In the genomic region with DNA sequence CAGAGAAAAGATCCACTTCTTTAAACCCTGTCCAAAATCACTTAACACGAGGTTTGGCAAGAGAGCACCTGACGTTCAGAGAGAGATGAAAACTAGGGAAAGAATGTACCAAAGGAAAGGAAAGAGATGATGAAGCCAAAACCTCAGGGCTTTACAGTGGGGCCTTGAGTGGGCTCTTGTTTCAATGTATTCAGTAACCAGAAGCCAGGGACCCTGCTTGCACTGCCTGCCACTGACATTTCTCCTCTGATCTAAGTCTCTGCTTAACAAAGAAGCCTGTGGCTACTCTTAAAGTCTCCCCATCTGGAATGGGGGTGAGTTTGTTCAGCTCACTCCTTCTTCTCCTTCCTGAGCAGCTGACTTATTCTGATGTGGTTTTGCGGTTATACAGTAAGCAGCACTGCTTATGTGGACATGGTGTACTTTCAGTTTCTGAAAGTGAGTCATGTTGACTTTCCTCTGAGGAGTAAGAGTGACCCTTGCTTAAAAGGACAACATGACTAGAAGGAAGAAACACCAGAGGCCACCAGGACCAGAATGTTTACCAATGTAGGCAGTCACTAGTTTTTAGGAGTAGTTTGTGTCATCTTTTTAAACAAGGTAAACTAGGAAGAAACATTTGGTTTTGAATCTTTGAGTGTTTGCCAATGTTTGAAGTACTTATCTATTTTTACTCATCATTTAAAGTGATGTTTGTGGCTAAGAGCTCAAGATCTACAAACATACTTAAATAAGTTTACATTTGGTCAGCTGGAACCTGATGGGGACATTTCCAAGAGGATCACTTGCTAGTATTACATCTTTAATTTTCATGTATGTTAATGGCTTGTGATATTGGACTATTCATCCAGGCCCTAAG, we compare ENCODE assay signal across 1 cellular context.
TF ChIP-seq lines count a peak whose summit lies in the region.

No MANE protein-coding gene starts in this region.

TF ChIP-seq in K562, 482 proteins besides CTCF, POLR2A, EP300 and RAD21 (continued from another document and continues in another):
- TF ChIP-seq, protein P1, sequence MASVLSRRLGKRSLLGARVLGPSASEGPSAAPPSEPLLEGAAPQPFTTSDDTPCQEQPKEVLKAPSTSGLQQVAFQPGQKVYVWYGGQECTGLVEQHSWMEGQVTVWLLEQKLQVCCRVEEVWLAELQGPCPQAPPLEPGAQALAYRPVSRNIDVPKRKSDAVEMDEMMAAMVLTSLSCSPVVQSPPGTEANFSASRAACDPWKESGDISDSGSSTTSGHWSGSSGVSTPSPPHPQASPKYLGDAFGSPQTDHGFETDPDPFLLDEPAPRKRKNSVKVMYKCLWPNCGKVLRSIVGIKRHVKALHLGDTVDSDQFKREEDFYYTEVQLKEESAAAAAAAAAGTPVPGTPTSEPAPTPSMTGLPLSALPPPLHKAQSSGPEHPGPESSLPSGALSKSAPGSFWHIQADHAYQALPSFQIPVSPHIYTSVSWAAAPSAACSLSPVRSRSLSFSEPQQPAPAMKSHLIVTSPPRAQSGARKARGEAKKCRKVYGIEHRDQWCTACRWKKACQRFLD (CRISPR knock-in tag; IDR thresholded peaks at IDR 0.05), result peak; percentile 71; the same call in 1 of the 2 replicates
- TF ChIP-seq NRF1 (conservative IDR thresholded peaks at IDR 0.05 in 1 of 2, IDR thresholded peaks at IDR 0.05 in 1 of 2) (0 out of 4 replicates have a peak, but pooled peaks of 1 of the 2 experiments have one; percentile 20), FOXA3 (CRISPR knock-in tag; conservative IDR thresholded peaks at IDR 0.05 in 1 of 2, IDR thresholded peaks at IDR 0.05 in 1 of 2) (peak; percentile 95 to 97), KAT7 (CRISPR knock-in tag; IDR thresholded peaks at IDR 0.05; ENCODE audit: borderline replicate concordance) (no peak), RHOXF2B (CRISPR knock-in tag; conservative IDR thresholded peaks at IDR 0.05) (no peak), OTX1 (CRISPR knock-in tag; IDR thresholded peaks at IDR 0.05) (no peak), RBM22 (IDR thresholded peaks at IDR 0.05; ENCODE audit: low read depth, low read length, poor library complexity, severe bottlenecking) (no peak), CREM (IDR thresholded peaks at IDR 0.05; ENCODE audit: low read depth) (peak; percentile 49), ZNF140 (CRISPR knock-in tag; IDR thresholded peaks at IDR 0.05) (no peak), RAD51 (IDR thresholded peaks at IDR 0.05; ENCODE audit: borderline replicate concordance, low read depth) (no peak), EHMT2 (IDR thresholded peaks at IDR 0.05) (no peak), ZNF551 (CRISPR knock-in tag; IDR thresholded peaks at IDR 0.05) (no peak), ZNF77 (CRISPR knock-in tag; IDR thresholded peaks at IDR 0.05) (no peak), ZNF695 (CRISPR knock-in tag; IDR thresholded peaks at IDR 0.05) (no peak), HMG20B (CRISPR knock-in tag; IDR thresholded peaks at IDR 0.05) (no peak), CTBP1 (IDR thresholded peaks at IDR 0.05; ENCODE audit: borderline replicate concordance) (peak; percentile 50; the same call in 1 of the 2 replicates), ADNP (tag; IDR thresholded peaks at IDR 0.05) (no peak), HCFC1 (IDR thresholded peaks at IDR 0.05; ENCODE audit: low read depth, low read length) (no peak), CBX2 (IDR thresholded peaks at IDR 0.05; ENCODE audit: insufficient read depth, low read length, poor library complexity, severe bottlenecking) (no peak), FOXP1 (CRISPR knock-in tag; IDR thresholded peaks at IDR 0.05) (no peak), C11orf30 (IDR thresholded peaks at IDR 0.05; ENCODE audit: low read depth) (no peak), SMC3 (conservative IDR thresholded peaks at IDR 0.05; ENCODE audit: insufficient read depth, low read depth, low read length) (no peak), ZNF561 (CRISPR knock-in tag; conservative IDR thresholded peaks at IDR 0.05) (no peak), SMARCA5 (IDR thresholded peaks at IDR 0.05) (no peak), THRAP3 (IDR thresholded peaks at IDR 0.05; ENCODE audit: borderline replicate concordance) (no peak), PHF8 (IDR thresholded peaks at IDR 0.05; ENCODE audit: borderline replicate concordance, low read length) (no peak), ZSCAN32 (CRISPR knock-in tag; IDR thresholded peaks at IDR 0.05) (no peak), ETV6 (IDR thresholded peaks at IDR 0.05; ENCODE audit: borderline replicate concordance in 1 of 2, low read depth in 2 of 2, low read length in 1 of 2) (no peak), ETV6 (CRISPR knock-in tag; IDR thresholded peaks at IDR 0.05; ENCODE audit: borderline replicate concordance) (no peak), MCM7 (IDR thresholded peaks at IDR 0.05) (no peak), KDM1A (IDR thresholded peaks at IDR 0.05) (peak; percentile 72 to 87), NBN (IDR thresholded peaks at IDR 0.05; ENCODE audit: low read depth) (no peak), ZNF224 (CRISPR knock-in tag; IDR thresholded peaks at IDR 0.05) (no peak), HIVEP1 (CRISPR knock-in tag; IDR thresholded peaks at IDR 0.05) (no peak), BHLHE40 (IDR thresholded peaks at IDR 0.05; ENCODE audit: low read length) (peak; percentile 85), YBX1 (IDR thresholded peaks at IDR 0.05) (no peak), ZBTB17 (CRISPR knock-in tag; IDR thresholded peaks at IDR 0.05) (no peak), CBFA2T3 (IDR thresholded peaks at IDR 0.05) (peak; percentile 84), TAL1 (IDR thresholded peaks at IDR 0.05) (peak; percentile 63), HEY1 (CRISPR knock-in tag; IDR thresholded peaks at IDR 0.05; ENCODE audit: borderline replicate concordance) (peak; percentile 38; the same call in 1 of the 2 replicates)
- TF ChIP-seq, protein P2, sequence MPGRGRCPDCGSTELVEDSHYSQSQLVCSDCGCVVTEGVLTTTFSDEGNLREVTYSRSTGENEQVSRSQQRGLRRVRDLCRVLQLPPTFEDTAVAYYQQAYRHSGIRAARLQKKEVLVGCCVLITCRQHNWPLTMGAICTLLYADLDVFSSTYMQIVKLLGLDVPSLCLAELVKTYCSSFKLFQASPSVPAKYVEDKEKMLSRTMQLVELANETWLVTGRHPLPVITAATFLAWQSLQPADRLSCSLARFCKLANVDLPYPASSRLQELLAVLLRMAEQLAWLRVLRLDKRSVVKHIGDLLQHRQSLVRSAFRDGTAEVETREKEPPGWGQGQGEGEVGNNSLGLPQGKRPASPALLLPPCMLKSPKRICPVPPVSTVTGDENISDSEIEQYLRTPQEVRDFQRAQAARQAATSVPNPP (IDR thresholded peaks at IDR 0.05; ENCODE audit: borderline replicate concordance, insufficient read depth, insufficient read length), result no peak
- TF ChIP-seq, protein P3, sequence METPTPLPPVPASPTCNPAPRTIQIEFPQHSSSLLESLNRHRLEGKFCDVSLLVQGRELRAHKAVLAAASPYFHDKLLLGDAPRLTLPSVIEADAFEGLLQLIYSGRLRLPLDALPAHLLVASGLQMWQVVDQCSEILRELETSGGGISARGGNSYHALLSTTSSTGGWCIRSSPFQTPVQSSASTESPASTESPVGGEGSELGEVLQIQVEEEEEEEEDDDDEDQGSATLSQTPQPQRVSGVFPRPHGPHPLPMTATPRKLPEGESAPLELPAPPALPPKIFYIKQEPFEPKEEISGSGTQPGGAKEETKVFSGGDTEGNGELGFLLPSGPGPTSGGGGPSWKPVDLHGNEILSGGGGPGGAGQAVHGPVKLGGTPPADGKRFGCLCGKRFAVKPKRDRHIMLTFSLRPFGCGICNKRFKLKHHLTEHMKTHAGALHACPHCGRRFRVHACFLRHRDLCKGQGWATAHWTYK (CRISPR knock-in tag; IDR thresholded peaks at IDR 0.05), result 0 out of 2 replicates have a peak, but pooled peaks have one; percentile 45
- TF ChIP-seq, protein P4, sequence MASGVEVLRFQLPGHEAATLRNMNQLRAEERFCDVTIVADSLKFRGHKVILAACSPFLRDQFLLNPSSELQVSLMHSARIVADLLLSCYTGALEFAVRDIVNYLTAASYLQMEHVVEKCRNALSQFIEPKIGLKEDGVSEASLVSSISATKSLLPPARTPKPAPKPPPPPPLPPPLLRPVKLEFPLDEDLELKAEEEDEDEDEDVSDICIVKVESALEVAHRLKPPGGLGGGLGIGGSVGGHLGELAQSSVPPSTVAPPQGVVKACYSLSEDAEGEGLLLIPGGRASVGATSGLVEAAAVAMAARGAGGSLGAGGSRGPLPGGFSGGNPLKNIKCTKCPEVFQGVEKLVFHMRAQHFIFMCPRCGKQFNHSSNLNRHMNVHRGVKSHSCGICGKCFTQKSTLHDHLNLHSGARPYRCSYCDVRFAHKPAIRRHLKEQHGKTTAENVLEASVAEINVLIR (CRISPR knock-in tag; IDR thresholded peaks at IDR 0.05), result no peak
- TF ChIP-seq, protein P5, sequence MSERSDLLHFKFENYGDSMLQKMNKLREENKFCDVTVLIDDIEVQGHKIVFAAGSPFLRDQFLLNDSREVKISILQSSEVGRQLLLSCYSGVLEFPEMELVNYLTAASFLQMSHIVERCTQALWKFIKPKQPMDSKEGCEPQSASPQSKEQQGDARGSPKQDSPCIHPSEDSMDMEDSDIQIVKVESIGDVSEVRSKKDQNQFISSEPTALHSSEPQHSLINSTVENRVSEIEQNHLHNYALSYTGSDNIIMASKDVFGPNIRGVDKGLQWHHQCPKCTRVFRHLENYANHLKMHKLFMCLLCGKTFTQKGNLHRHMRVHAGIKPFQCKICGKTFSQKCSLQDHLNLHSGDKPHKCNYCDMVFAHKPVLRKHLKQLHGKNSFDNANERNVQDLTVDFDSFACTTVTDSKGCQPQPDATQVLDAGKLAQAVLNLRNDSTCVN (CRISPR knock-in tag; IDR thresholded peaks at IDR 0.05), result no peak
- TF ChIP-seq, protein P6, sequence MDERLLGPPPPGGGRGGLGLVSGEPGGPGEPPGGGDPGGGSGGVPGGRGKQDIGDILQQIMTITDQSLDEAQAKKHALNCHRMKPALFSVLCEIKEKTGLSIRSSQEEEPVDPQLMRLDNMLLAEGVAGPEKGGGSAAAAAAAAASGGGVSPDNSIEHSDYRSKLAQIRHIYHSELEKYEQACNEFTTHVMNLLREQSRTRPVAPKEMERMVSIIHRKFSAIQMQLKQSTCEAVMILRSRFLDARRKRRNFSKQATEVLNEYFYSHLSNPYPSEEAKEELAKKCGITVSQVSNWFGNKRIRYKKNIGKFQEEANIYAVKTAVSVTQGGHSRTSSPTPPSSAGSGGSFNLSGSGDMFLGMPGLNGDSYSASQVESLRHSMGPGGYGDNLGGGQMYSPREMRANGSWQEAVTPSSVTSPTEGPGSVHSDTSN (CRISPR knock-in tag; IDR thresholded peaks at IDR 0.05; ENCODE audit: low read depth), result no peak
- TF ChIP-seq, protein P6 (tag; conservative IDR thresholded peaks at IDR 0.05; ENCODE audit: low read depth), result 0 out of 2 replicates have a peak, but pooled peaks have one; percentile 10
- TF ChIP-seq, protein P7, sequence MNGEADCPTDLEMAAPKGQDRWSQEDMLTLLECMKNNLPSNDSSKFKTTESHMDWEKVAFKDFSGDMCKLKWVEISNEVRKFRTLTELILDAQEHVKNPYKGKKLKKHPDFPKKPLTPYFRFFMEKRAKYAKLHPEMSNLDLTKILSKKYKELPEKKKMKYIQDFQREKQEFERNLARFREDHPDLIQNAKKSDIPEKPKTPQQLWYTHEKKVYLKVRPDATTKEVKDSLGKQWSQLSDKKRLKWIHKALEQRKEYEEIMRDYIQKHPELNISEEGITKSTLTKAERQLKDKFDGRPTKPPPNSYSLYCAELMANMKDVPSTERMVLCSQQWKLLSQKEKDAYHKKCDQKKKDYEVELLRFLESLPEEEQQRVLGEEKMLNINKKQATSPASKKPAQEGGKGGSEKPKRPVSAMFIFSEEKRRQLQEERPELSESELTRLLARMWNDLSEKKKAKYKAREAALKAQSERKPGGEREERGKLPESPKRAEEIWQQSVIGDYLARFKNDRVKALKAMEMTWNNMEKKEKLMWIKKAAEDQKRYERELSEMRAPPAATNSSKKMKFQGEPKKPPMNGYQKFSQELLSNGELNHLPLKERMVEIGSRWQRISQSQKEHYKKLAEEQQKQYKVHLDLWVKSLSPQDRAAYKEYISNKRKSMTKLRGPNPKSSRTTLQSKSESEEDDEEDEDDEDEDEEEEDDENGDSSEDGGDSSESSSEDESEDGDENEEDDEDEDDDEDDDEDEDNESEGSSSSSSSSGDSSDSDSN (IDR thresholded peaks at IDR 0.05; ENCODE audit: borderline replicate concordance in 1 of 2, low read depth in 2 of 2, low read length in 2 of 2), result no peak
- TF ChIP-seq, protein P8, sequence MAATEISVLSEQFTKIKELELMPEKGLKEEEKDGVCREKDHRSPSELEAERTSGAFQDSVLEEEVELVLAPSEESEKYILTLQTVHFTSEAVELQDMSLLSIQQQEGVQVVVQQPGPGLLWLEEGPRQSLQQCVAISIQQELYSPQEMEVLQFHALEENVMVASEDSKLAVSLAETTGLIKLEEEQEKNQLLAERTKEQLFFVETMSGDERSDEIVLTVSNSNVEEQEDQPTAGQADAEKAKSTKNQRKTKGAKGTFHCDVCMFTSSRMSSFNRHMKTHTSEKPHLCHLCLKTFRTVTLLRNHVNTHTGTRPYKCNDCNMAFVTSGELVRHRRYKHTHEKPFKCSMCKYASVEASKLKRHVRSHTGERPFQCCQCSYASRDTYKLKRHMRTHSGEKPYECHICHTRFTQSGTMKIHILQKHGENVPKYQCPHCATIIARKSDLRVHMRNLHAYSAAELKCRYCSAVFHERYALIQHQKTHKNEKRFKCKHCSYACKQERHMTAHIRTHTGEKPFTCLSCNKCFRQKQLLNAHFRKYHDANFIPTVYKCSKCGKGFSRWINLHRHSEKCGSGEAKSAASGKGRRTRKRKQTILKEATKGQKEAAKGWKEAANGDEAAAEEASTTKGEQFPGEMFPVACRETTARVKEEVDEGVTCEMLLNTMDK (IDR thresholded peaks at IDR 0.05; ENCODE audit: borderline replicate concordance, insufficient read depth, low read depth, low read length, poor library complexity, severe bottlenecking), result no peak
- TF ChIP-seq, protein P9, sequence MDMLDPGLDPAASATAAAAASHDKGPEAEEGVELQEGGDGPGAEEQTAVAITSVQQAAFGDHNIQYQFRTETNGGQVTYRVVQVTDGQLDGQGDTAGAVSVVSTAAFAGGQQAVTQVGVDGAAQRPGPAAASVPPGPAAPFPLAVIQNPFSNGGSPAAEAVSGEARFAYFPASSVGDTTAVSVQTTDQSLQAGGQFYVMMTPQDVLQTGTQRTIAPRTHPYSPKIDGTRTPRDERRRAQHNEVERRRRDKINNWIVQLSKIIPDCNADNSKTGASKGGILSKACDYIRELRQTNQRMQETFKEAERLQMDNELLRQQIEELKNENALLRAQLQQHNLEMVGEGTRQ (CRISPR knock-in tag; IDR thresholded peaks at IDR 0.05), result no peak
- TF ChIP-seq, protein P10, sequence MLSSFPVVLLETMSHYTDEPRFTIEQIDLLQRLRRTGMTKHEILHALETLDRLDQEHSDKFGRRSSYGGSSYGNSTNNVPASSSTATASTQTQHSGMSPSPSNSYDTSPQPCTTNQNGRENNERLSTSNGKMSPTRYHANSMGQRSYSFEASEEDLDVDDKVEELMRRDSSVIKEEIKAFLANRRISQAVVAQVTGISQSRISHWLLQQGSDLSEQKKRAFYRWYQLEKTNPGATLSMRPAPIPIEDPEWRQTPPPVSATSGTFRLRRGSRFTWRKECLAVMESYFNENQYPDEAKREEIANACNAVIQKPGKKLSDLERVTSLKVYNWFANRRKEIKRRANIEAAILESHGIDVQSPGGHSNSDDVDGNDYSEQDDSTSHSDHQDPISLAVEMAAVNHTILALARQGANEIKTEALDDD (IDR thresholded peaks at IDR 0.05), result peak; percentile 91
